8 cellular contexts compared by ENCODE assay signal in genomic region chr17:66540131-66540781, GRCh38.
DNase-seq lines count a peak whose midpoint lies in the region; ATAC-seq and TF ChIP-seq lines count a peak whose summit lies in the region.

No MANE protein-coding gene starts in this region.

- H3F3A ChIP-seq in GM23248 (ENCODE audit: insufficient read depth): peaks cover 57% of the 10 kb centered on the region

- 6 to 10% methylated on average over 14 to 17 of the region's 17 CpGs for WGBS in GM23248 (ENCODE audit: low coverage in 1 of 2, low lambda C conversion rate in 2 of 2, missing lambda C conversion rate in 2 of 2), 2 experiments

- H3K4me3 Mint-ChIP-seq in activated CD8-positive, alpha-beta T cell treated with anti-CD3 and anti-CD28 coated beads, Interleukin-2, amount 10 ng/mL, durations not matched to agents 7 days and 5 days: no peak overlapping the region

- no peaks in the 10 kb centered on the region for H3K9me2 ChIP-seq in GM23248 (ENCODE audit: insufficient read depth)

- peak overlapping the region; percentile 58 for H3K4me3 ChIP-seq in GM23248
- no peak overlapping the region for H3K4me3 ChIP-seq in left ventricle myocardium inferior

- peaks cover 57% of the 10 kb centered on the region for H3K4me1 ChIP-seq in GM23248 (ENCODE audit: insufficient read depth)
- peaks cover 21% of the 10 kb centered on the region for H3K4me1 ChIP-seq in left ventricle myocardium inferior

- peak overlapping the region; percentile 69 for H2AFZ ChIP-seq in GM23248

- no peaks in the 10 kb centered on the region for H3K27me3 Mint-ChIP-seq in activated CD8-positive, alpha-beta T cell treated with anti-CD3 and anti-CD28 coated beads, Interleukin-2, amount 10 ng/mL, durations not matched to agents 7 days and 5 days (ENCODE audit: low read depth)

- no peaks in the 10 kb centered on the region for H3K27me3 ChIP-seq in GM23248 (replicated peaks; ENCODE audit: insufficient read depth)
- no peaks in the 10 kb centered on the region for H3K27me3 ChIP-seq in left ventricle myocardium inferior (ENCODE audit: low read depth)

- in situ Hi-C loops in GM23248 (cut with MboI): no loop called here

- H3K9me3 ChIP-seq in GM23248 (ENCODE audit: low read depth): no peaks in the 10 kb centered on the region
- no peaks in the 10 kb centered on the region for H3K9me3 ChIP-seq in left ventricle myocardium inferior (replicated peaks)

- peak overlapping the region; percentile 41 for H3K27ac Mint-ChIP-seq in activated CD8-positive, alpha-beta T cell treated with anti-CD3 and anti-CD28 coated beads, Interleukin-2, amount 10 ng/mL, durations not matched to agents 7 days and 5 days

- H4K20me1 ChIP-seq in GM23248 (ENCODE audit: insufficient read depth): no peaks in the 10 kb centered on the region

- peaks cover 11% of the 10 kb centered on the region for H3K36me3 Mint-ChIP-seq in activated CD8-positive, alpha-beta T cell treated with anti-CD3 and anti-CD28 coated beads, Interleukin-2, amount 10 ng/mL, durations not matched to agents 7 days and 5 days (ENCODE audit: low read depth)

- intact Hi-C loops in left ventricle myocardium inferior (cut with micrococcal nuclease) (no loop called here), sciatic nerve (cut with DNase I) (no loop called here)

- DNase-seq in GM23248 (peak; percentile 95), left ventricle myocardium inferior (peak; percentile 35), sciatic nerve (ENCODE audit: low spot score) (peak; percentile 79), cerebellar nuclear complex (lab: John Stamatoyannopoulos, UW) (no peak), SIG-M5 treated with dmso at 0.1 percent for 504 hours (lab: John Stamatoyannopoulos, UW; ENCODE audit: unreplicated experiment) (no peak), NCI-H1092 (lab: John Stamatoyannopoulos, UW) (no peak)
- DNase-seq in activated CD8-positive, alpha-beta T cell treated with anti-CD3 and anti-CD28 coated beads, Interleukin-2, amount 10 ng/mL, durations not matched to agents 7 days and 5 days: no peak

- CTCF ChIA-PET in activated CD8-positive, alpha-beta T cell treated with anti-CD3 and anti-CD28 coated beads, Interleukin-2, amount 10 ng/mL, durations not matched to agents 7 days and 5 days (lab: Charles Lee): interaction anchor here (0.8 to 1.4 kb wide), 3 partner anchors 9 to 29 kb away, joined by 3 read pairs; no protein-coding TSS in a partner anchor

- H3K4me1 Mint-ChIP-seq in activated CD8-positive, alpha-beta T cell treated with anti-CD3 and anti-CD28 coated beads, Interleukin-2, amount 10 ng/mL, durations not matched to agents 7 days and 5 days (ENCODE audit: low read depth): peaks cover 65% of the 10 kb centered on the region

- H3K36me3 ChIP-seq in GM23248 (ENCODE audit: low read depth) (no peaks in the 10 kb centered on the region), left ventricle myocardium inferior (no peaks in the 10 kb centered on the region)

- ATAC-seq in activated CD8-positive, alpha-beta T cell treated with anti-CD3 and anti-CD28 coated beads, Interleukin-2, amount 10 ng/mL, durations not matched to agents 7 days and 5 days: no peak
- ATAC-seq in sciatic nerve (peak; percentile 96), GM19035 (IDR thresholded peaks at IDR 0.05; ENCODE audit: unreplicated experiment) (no peak)

- TF ChIP-seq CTCF in left ventricle myocardium inferior (IDR thresholded peaks at IDR 0.05; ENCODE audit: borderline replicate concordance): no peak

- H3K79me2 ChIP-seq in GM23248 (ENCODE audit: insufficient read depth): peaks cover 79% of the 10 kb centered on the region

- POLR2A ChIA-PET in activated CD8-positive, alpha-beta T cell treated with anti-CD3 and anti-CD28 coated beads, Interleukin-2, amount 10 ng/mL, durations not matched to agents 7 days and 5 days (lab: Charles Lee): interaction anchor here (0.7 kb wide), 1 partner anchor 32 kb away, joined by 3 read pairs; no protein-coding TSS in a partner anchor

- peak overlapping the region; percentile 76 for H3K9ac ChIP-seq in GM23248

- H3K27ac ChIP-seq in GM23248 (peak overlapping the region; percentile 86), left ventricle myocardium inferior (replicated peaks) (peak overlapping the region; percentile 61)

- no peaks in the 10 kb centered on the region for H3K9me3 Mint-ChIP-seq in activated CD8-positive, alpha-beta T cell treated with anti-CD3 and anti-CD28 coated beads, Interleukin-2, amount 10 ng/mL, durations not matched to agents 7 days and 5 days (ENCODE audit: insufficient read depth)

- H3K4me2 ChIP-seq in GM23248 (ENCODE audit: unreplicated experiment): peak overlapping the region; percentile 83

Comparison
In these comparisons a context has a peak if more than half of its experiments do, and no peak if none do; other contexts are left out.
1. DNase-seq: peak in GM23248 (single experiment), left ventricle myocardium inferior (single experiment) and sciatic nerve (single experiment); none in activated CD8-positive, alpha-beta T cell treated with anti-CD3 and anti-CD28 coated beads, Interleukin-2, amount 10 ng/mL, durations not matched to agents 7 days and 5 days (single experiment), cerebellar nuclear complex (0 of 2), SIG-M5 treated with dmso at 0.1 percent for 504 hours (single experiment) and NCI-H1092 (single experiment).